Comparison of ENCODE assay signal across 25 cellular contexts in genomic region chr14:92266216-92266615, GRCh38. TPM values are rescaled to one million over a fixed set of nuclear protein-coding genes. Genes with fewer than 3 reads are reported as not detected.
"Had no signal": no experiment of that assay in that cellular context is flagged by ENCODE, and none has a peak within 500 bp of the region (broad histone marks: within the 10 kb centered on the region; RNA-seq: fewer than 3 reads in every experiment).

No MANE protein-coding gene starts in this region.

- H3K27ac ChIP-seq: SJSA1, SK-N-MC had no signal

- H3K36me3 ChIP-seq: SJSA1 had no signal

- ATAC-seq: HepG2 had no signal

- DNase-seq: IMR-90, Karpas-422, KG1, MM.1S, NCI-H1048, NCI-H1105, NCI-H1417, NCI-H1436 treated with DMSO at 0.1 percent for 48 hours, NCI-H1694, NCI-H187 treated with DMSO at 0.1 percent for 48 hours, NCI-H2029 treated with DMSO at 0.1 percent for 48 hours, NCI-H2171 treated with DMSO at 0.1 percent for 48 hours, NCI-H345, NCI-H446 treated with DMSO at 0.1 percent for 48 hours, NCI-H510A treated with DMSO at 0.1 percent for 48 hours, NCI-H526, Right ventricle myocardium superior, RPMI8226, SIG-M5, T-helper 1 cell had no signal

- H3K4me3 ChIP-seq: SJSA1, SK-N-MC had no signal

- H3K9me3 ChIP-seq: SJSA1 had no signal

- FAIRE-seq: HepG2, RCC 7860 had no signal

- H3K4me1 ChIP-seq: SJSA1 had no signal

RNA-seq across cellular contexts. Expression of gene SLC24A4, which starts 56.7 kb away (rescaled TPM):
- total RNA-seq: HepG2, HT1080, IMR-90 had no signal
- polyA plus RNA-seq: HepG2, IMR-90 had no signal
